1 cellular context compared by ENCODE assay signal in genomic region chr3:71905426-71905825, GRCh38.
TF ChIP-seq lines count a peak whose summit lies in the region.

No MANE protein-coding gene starts in this region.

TF ChIP-seq in HepG2, 621 proteins besides CTCF, POLR2A, EP300 and RAD21 (continued from another document):
- TF ChIP-seq ELK4 (CRISPR knock-in tag; IDR thresholded peaks at IDR 0.05; ENCODE audit: borderline replicate concordance): no peak
